In the genomic region with DNA sequence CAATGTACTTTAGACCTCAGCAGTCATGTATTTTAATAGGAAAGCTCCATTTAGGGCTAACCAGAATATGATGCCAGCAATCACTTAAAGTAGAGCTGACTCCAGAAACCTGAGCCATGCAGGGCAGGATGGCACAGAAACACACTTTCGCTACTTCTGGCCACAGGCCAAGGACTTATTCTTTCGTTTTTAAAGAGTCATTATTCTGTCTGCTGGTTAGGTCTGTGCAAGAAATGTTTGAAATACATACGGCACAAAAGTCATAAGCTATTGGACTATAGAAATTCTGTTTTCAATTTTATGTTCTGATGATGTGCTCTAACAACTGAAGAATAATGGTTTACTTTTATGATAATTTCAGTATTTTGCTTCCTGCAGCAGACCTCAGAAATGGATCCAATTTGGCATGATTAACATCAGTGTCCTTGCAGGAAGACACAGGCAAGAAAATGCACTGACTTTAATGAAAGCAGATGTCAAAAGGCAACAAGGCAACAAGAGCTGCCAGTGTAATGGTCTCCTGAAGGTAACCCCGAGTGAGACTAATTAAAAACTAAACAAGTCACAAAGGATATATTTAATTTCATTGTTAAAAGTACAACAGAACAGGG, we compare ENCODE assay signal across 7 cellular contexts.
DNase-seq lines count a peak whose midpoint lies in the region; ATAC-seq and TF ChIP-seq lines count a peak whose summit lies in the region.

No MANE protein-coding gene starts in this region.

- peak overlapping the region; percentile 4; the same call in 1 of the 2 replicates for H3K27ac ChIP-seq in SJCRH30
- no peak overlapping the region for H3K27ac ChIP-seq in testis

- DNase-seq in HT1080 (ENCODE audit: low read depth) (peak; percentile 52), SJCRH30 (peak; percentile 41 to 69), glomerular visceral epithelial cell (ENCODE audit: extremely low spot score) (peak; percentile 26), testis (peak; percentile 27), NCI-H187 (lab: John Stamatoyannopoulos, UW) (no peak), left lobe of liver (ENCODE audit: low spot score) (no peak)
- DNase-seq in stimulated activated CD4-positive, alpha-beta T cell treated with anti-CD3 and anti-CD28 coated beads, Interleukin-15, amount 100 ng/mL, for 24 hours, result no peak

- H3K4me3 ChIP-seq in SJCRH30 (peak overlapping the region; percentile 31), testis (peak overlapping the region in 1 of 2 donors; percentile 6)

- no peak for ATAC-seq in left lobe of liver

- 28% methylated on average over 4 of the region's 4 CpGs for WGBS in testis, 2 donors

- no peaks in the 10 kb centered on the region for H3K36me3 ChIP-seq in SJCRH30
- H3K36me3 ChIP-seq in testis (ENCODE audit: low read depth, missing control alignments), result no peaks in the 10 kb centered on the region

- no peak for TF ChIP-seq CTCF in testis (IDR thresholded peaks at IDR 0.05)

- peaks cover 6% of the 10 kb centered on the region for H3K4me1 ChIP-seq in SJCRH30
- H3K4me1 ChIP-seq in testis, result no peaks in the 10 kb centered on the region

- H3K27me3 ChIP-seq in SJCRH30 (no peaks in the 10 kb centered on the region), testis (no peaks in the 10 kb centered on the region)

- H3K9me3 ChIP-seq in SJCRH30 (replicated peaks) (no peaks in the 10 kb centered on the region), testis (no peaks in the 10 kb centered on the region)

- intact Hi-C loops in testis (cut with DNase I; ENCODE audit: low total_unique reads), result no loop called here

- TF ChIP-seq POLR2A in testis (IDR thresholded peaks at IDR 0.05), result no peak

Comparison
In these comparisons a context has a peak if more than half of its experiments do, and no peak if none do; other contexts are left out.
1. DNase-seq: peak in HT1080 (single experiment), SJCRH30 (2 of 2), glomerular visceral epithelial cell (single experiment) and testis (single experiment); none in NCI-H187 (0 of 2), left lobe of liver (single experiment) and stimulated activated CD4-positive, alpha-beta T cell treated with anti-CD3 and anti-CD28 coated beads, Interleukin-15, amount 100 ng/mL, for 24 hours (single experiment).